ENCODE assay signal across 23 cellular contexts in genomic region chr4:72360075-72360474, GRCh38.
DNase-seq lines count a peak whose midpoint lies in the region; ATAC-seq, FAIRE-seq and TF ChIP-seq lines count a peak whose summit lies in the region.
"Had no signal": no experiment of that assay in that cellular context is flagged by ENCODE, and none has a peak within 500 bp of the region (broad histone marks: within the 10 kb centered on the region; RNA-seq: fewer than 3 reads in every experiment).

No MANE protein-coding gene starts in this region.

- no peak overlapping the region for H3K27ac ChIP-seq in H1 (ENCODE audit: low read depth, low read length)
- H3K27ac ChIP-seq: BLaER1 had no signal

- no peaks in the 10 kb centered on the region for H3K79me1 ChIP-seq in H1 (ENCODE audit: low read depth, low read length)

- H3K9ac ChIP-seq in H1 (replicated peaks in 1 of 4; ENCODE audit: extremely low read depth in 1 of 4, low read depth in 3 of 4, low read length in 3 of 4) = no peak overlapping the region
- H3K9ac ChIP-seq: BLaER1 had no signal

- H2AK5ac ChIP-seq in H1 (ENCODE audit: low read depth, low read length) = no peak overlapping the region

- CTCF ChIA-PET in H1 (lab: Charles Lee; ENCODE audit: partially characterized antibody) = no interaction called here

- WGBS in H1 (ENCODE audit: extremely low coverage in 1 of 2, insufficient coverage in 1 of 2, insufficient read length in 1 of 2, insufficient replicate concordance in 2 of 2, low coverage in 1 of 2, low lambda C conversion rate in 2 of 2, missing lambda C conversion rate in 1 of 2), 2 experiments = 88% methylated on average over 6 of the region's 6 CpGs; no CpG with 5 or more reads in 1 of the 2 experiments

- H3K23ac ChIP-seq in H1 (ENCODE audit: insufficient read length) = no peak overlapping the region

- FAIRE-seq in H1 (lab: Jason Lieb, UNC) = no peak
- FAIRE-seq: D721Med, GM12891, GM19239 had no signal

- no peak overlapping the region for H2BK120ac ChIP-seq in H1 (replicated peaks; ENCODE audit: low read depth, low read length)

- H4K20me1 ChIP-seq in H1 (replicated peaks in 1 of 2; ENCODE audit: control insufficient read depth in 1 of 2, insufficient read depth in 2 of 2, low read length in 2 of 2) = no peaks in the 10 kb centered on the region
- H4K20me1 ChIP-seq: BLaER1 had no signal

- H3K4me1 ChIP-seq in H1 (replicated peaks in 1 of 4; ENCODE audit: control insufficient read depth in 3 of 4, insufficient read depth in 4 of 4, low read length in 3 of 4) = no peaks in the 10 kb centered on the region

- DNase-seq in HuH-7 (ENCODE audit: low spot score) (peak; percentile 14), H1 (ENCODE audit: low read depth in 1 of 2, low spot score in 2 of 2) (no peak), kidney tubule cell (ENCODE audit: low spot score) (peak; percentile 10), renal cortical epithelial cell (ENCODE audit: low read depth) (peak; percentile 6), RPMI8226 (no peak), RKO (ENCODE audit: low spot score) (no peak), SKM-1 (lab: John Stamatoyannopoulos, UW; ENCODE audit: unreplicated experiment) (no peak)
- DNase-seq: 8988T; ACHN; BE2C; C1 segment of cervical spinal cord; Calu3; CD4-positive, alpha-beta memory T cell; CD4-positive, CD25-positive, alpha-beta regulatory T cell; CD8-positive, alpha-beta memory T cell; COR-L47; DMS79 treated with DMSO at 0.1 percent for 48 hours; GF-D8 had no signal

- H4K8ac ChIP-seq in H1 (ENCODE audit: extremely low read depth, insufficient read depth, low read length) = no peak overlapping the region

- H3K27me3 ChIP-seq in H1 (replicated peaks in 1 of 4; ENCODE audit: control insufficient read depth in 3 of 4, extremely low read depth in 1 of 4, insufficient read depth in 3 of 4, low read length in 3 of 4) = no peaks in the 10 kb centered on the region
- H3K27me3 ChIP-seq: BE2C, BLaER1 had no signal

- no peak overlapping the region for H3K14ac ChIP-seq in H1 (ENCODE audit: insufficient read length)

- no peaks in the 10 kb centered on the region for H3K79me2 ChIP-seq in H1 (ENCODE audit: control insufficient read depth in 1 of 2, insufficient read depth in 2 of 2, low read length in 2 of 2)

- no peak for TF ChIP-seq RAD21 in H1 (IDR thresholded peaks at IDR 0.05 in 1 of 2, conservative IDR thresholded peaks at IDR 0.05 in 1 of 2; ENCODE audit: low read depth in 2 of 2, low read length in 2 of 2)

- H4K91ac ChIP-seq in H1 (replicated peaks; ENCODE audit: insufficient read length, low read length) = no peak overlapping the region

- POLR2A ChIA-PET in H1 (lab: Charles Lee; ENCODE audit: partially characterized antibody) = no interaction called here

- H3K36me3 ChIP-seq in H1 (ENCODE audit: control insufficient read depth in 2 of 4, insufficient read depth in 4 of 4, low read length in 3 of 4) = no peaks in the 10 kb centered on the region
- H3K36me3 ChIP-seq: BE2C, BLaER1 had no signal

- no peak overlapping the region for H2BK12ac ChIP-seq in H1 (ENCODE audit: low read depth, low read length)

- no peak overlapping the region for H2BK20ac ChIP-seq in H1 (ENCODE audit: low read length)

- no peak overlapping the region for H3K4me2 ChIP-seq in H1 (ENCODE audit: insufficient read depth in 1 of 2, low read depth in 2 of 2, low read length in 2 of 2)
- H3K4me2 ChIP-seq: BLaER1 had no signal

- no peak for TF ChIP-seq CTCF in H1 (IDR thresholded peaks at IDR 0.05; ENCODE audit: control extremely low read depth in 1 of 3, insufficient read depth in 1 of 3, low read depth in 1 of 3, low read length in 3 of 3)

- no peak overlapping the region for H2BK5ac ChIP-seq in H1 (ENCODE audit: low read depth, low read length)

- no peak overlapping the region for H2AFZ ChIP-seq in H1 (ENCODE audit: low read length)

- H3K56ac ChIP-seq in H1 (replicated peaks; ENCODE audit: insufficient read length, low read depth, low read length) = no peak overlapping the region

- no peaks in the 10 kb centered on the region for H3K23me2 ChIP-seq in H1 (ENCODE audit: low read depth, low read length)

- H3K9me3 ChIP-seq in H1 (ENCODE audit: insufficient read depth in 2 of 2, low read depth in 1 of 2, low read length in 1 of 2) = no peaks in the 10 kb centered on the region
- H3K9me3 ChIP-seq: BE2C, BLaER1 had no signal

- TF ChIP-seq EP300 in H1 (IDR thresholded peaks at IDR 0.05; ENCODE audit: borderline replicate concordance in 1 of 2, low read depth in 2 of 2, low read length in 2 of 2) = no peak

- no peak for TF ChIP-seq POLR2A in H1 (IDR thresholded peaks at IDR 0.05; ENCODE audit: control extremely low read depth in 1 of 2, low read depth in 2 of 2, low read length in 2 of 2)

- no peak overlapping the region for H3K4me3 ChIP-seq in H1 (ENCODE audit: extremely low read depth in 1 of 4, insufficient read depth in 2 of 4, low read depth in 3 of 4, low read length in 4 of 4)
- H3K4me3 ChIP-seq: BLaER1 had no signal

- H4K5ac ChIP-seq in H1 (ENCODE audit: insufficient read length, low read depth, low read length) = no peak overlapping the region

- no peak overlapping the region for H2BK15ac ChIP-seq in H1 (ENCODE audit: low read length)

- H3K18ac ChIP-seq in H1 (ENCODE audit: extremely low read depth, low read length) = no peak overlapping the region

- no peak for ATAC-seq in HG03354 (IDR thresholded peaks at IDR 0.05; ENCODE audit: poor library complexity, severe bottlenecking, unreplicated experiment)

- H3K4ac ChIP-seq in H1 (replicated peaks; ENCODE audit: insufficient read length, low read depth, low read length) = no peak overlapping the region

TF ChIP-seq in H1, 55 proteins besides CTCF, POLR2A, EP300 and RAD21:
- TF ChIP-seq BACH1 (IDR thresholded peaks at IDR 0.05; ENCODE audit: low read length) (peak; percentile 80), BCL11A (IDR thresholded peaks at IDR 0.05; ENCODE audit: low read depth in 2 of 2, low read length in 2 of 2) (no peak)

Comparison
In these comparisons a context has a peak if more than half of its experiments do, and no peak if none do; other contexts are left out.
1. DNase-seq: peak in HuH-7 (single experiment), kidney tubule cell (single experiment) and renal cortical epithelial cell (single experiment); none in H1 (0 of 2), RPMI8226 (single experiment), RKO (single experiment) and SKM-1 (single experiment).